18 cellular contexts compared by ENCODE assay signal in genomic region chr18:213977-214376, GRCh38.
"Had no signal": no experiment of that assay in that cellular context is flagged by ENCODE, and none has a peak within 500 bp of the region (broad histone marks: within the 10 kb centered on the region; RNA-seq: fewer than 3 reads in every experiment).

No MANE protein-coding gene starts in this region.

- H3K4me1 Mint-ChIP-seq: activated CD4-positive, alpha-beta memory T cell treated with anti-CD3 and anti-CD28 coated beads, Interleukin-2, amount 10 ng/mL, durations not matched to agents 7 days and 5 days; neural crest cell; stimulated activated naive B cell treated with anti-CD40 and anti-IgM and Interleukin-4, amounts not matched to agents 10 μg/mL and 1 μg/mL and 100 μg/mL, for 72 hours; T-cell had no signal

- H3K27me3 Mint-ChIP-seq: activated CD4-positive, alpha-beta memory T cell treated with anti-CD3 and anti-CD28 coated beads, Interleukin-2, amount 10 ng/mL, durations not matched to agents 7 days and 5 days; activated CD8-positive, alpha-beta memory T cell treated with anti-CD3 and anti-CD28 coated beads, Interleukin-2, amount 10 ng/mL, durations not matched to agents 7 days and 5 days; stimulated activated naive B cell treated with anti-CD40 and anti-IgM and Interleukin-4, amounts not matched to agents 10 μg/mL and 1 μg/mL and 100 μg/mL, for 72 hours; T-cell had no signal

- H3K9me3 Mint-ChIP-seq: activated CD4-positive, alpha-beta memory T cell treated with anti-CD3 and anti-CD28 coated beads, Interleukin-2, amount 10 ng/mL, durations not matched to agents 7 days and 5 days; activated T-helper 2 cell treated with anti-CD3 and anti-CD28 coated beads, Interferon-gamma antibody, Interleukin-2, Interleukin-4, amounts not matched to agents 10 μg/mL and 5 μg/mL and 100 μg/mL, durations not matched to agents 14 hours and 24 hours and 36 hours; neural crest cell; stimulated activated naive B cell treated with anti-CD40 and anti-IgM and Interleukin-4, amounts not matched to agents 10 μg/mL and 1 μg/mL and 100 μg/mL, for 72 hours; T-cell had no signal

- ATAC-seq: activated CD8-positive, alpha-beta memory T cell treated with anti-CD3 and anti-CD28 coated beads, Interleukin-2, amount 10 ng/mL, durations not matched to agents 7 days and 5 days; left lobe of liver; SK-N-SH treated with all-trans-retinoic acid at 6 μM for 48 hours; stimulated activated naive B cell treated with anti-CD40 and anti-IgM and Interleukin-4, amounts not matched to agents 10 μg/mL and 1 μg/mL and 100 μg/mL, for 72 hours; T-cell had no signal

- H3K4me3 Mint-ChIP-seq: activated CD4-positive, alpha-beta memory T cell treated with anti-CD3 and anti-CD28 coated beads, Interleukin-2, amount 10 ng/mL, durations not matched to agents 7 days and 5 days; activated CD8-positive, alpha-beta memory T cell treated with anti-CD3 and anti-CD28 coated beads, Interleukin-2, amount 10 ng/mL, durations not matched to agents 7 days and 5 days; neural crest cell; stimulated activated naive B cell treated with anti-CD40 and anti-IgM and Interleukin-4, amounts not matched to agents 10 μg/mL and 1 μg/mL and 100 μg/mL, for 72 hours; T-cell had no signal

- H3K4me1 ChIP-seq: adrenal gland, prostate gland, sigmoid colon, tibial artery had no signal

- H3K27ac ChIP-seq: adrenal gland, sigmoid colon, tibial artery had no signal

- H3K27ac Mint-ChIP-seq: activated CD4-positive, alpha-beta memory T cell treated with anti-CD3 and anti-CD28 coated beads, Interleukin-2, amount 10 ng/mL, durations not matched to agents 7 days and 5 days; activated CD8-positive, alpha-beta memory T cell treated with anti-CD3 and anti-CD28 coated beads, Interleukin-2, amount 10 ng/mL, durations not matched to agents 7 days and 5 days; activated T-helper 2 cell treated with anti-CD3 and anti-CD28 coated beads, Interferon-gamma antibody, Interleukin-2, Interleukin-4, amounts not matched to agents 10 μg/mL and 5 μg/mL and 100 μg/mL, durations not matched to agents 14 hours and 24 hours and 36 hours; stimulated activated naive B cell treated with anti-CD40 and anti-IgM and Interleukin-4, amounts not matched to agents 10 μg/mL and 1 μg/mL and 100 μg/mL, for 72 hours had no signal

- H3K4me3 ChIP-seq: adrenal gland, prostate gland, sigmoid colon, tibial artery had no signal

- H3K9me3 ChIP-seq: adrenal gland, prostate gland, sigmoid colon, tibial artery had no signal

- H3K27me3 ChIP-seq: adrenal gland, sigmoid colon, tibial artery had no signal

- DNase-seq: activated CD4-positive, alpha-beta memory T cell treated with anti-CD3 and anti-CD28 coated beads, Interleukin-2, amount 10 ng/mL, durations not matched to agents 7 days and 5 days; activated CD4-positive, alpha-beta T cell treated with anti-CD3 and anti-CD28 coated beads for 48 hours; activated CD4-positive, CD25-positive, alpha-beta regulatory T cell; activated CD8-positive, alpha-beta memory T cell treated with anti-CD3 and anti-CD28 coated beads, Interleukin-2, amount 10 ng/mL, durations not matched to agents 7 days and 5 days; activated naive CD4-positive, alpha-beta T cell treated with anti-CD3 and anti-CD28 coated beads, Interleukin-2, amount 50 U/mL, for 16 hours; adrenal gland; erythroblast; sigmoid colon; stimulated activated CD4-positive, alpha-beta T cell treated with anti-CD3 and anti-CD28 coated beads, Interleukin-4, amount 100 ng/mL, for 24 hours; stimulated activated naive B cell treated with anti-CD40 and anti-IgM and Interleukin-4, amounts not matched to agents 10 μg/mL and 1 μg/mL and 100 μg/mL, for 72 hours; T-cell; T-helper 9 cell; tibial artery had no signal
